In genomic region chr1:183505338-183506089, GRCh38 we compare ENCODE assay signal across 16 cellular contexts. TPM values are rescaled to one million over a fixed set of nuclear protein-coding genes. Genes with fewer than 3 reads are reported as not detected.
DNase-seq lines count a peak whose midpoint lies in the region; ATAC-seq and FAIRE-seq lines count a peak whose summit lies in the region.
"Had no signal": no experiment of that assay in that cellular context is flagged by ENCODE, and none has a peak within 500 bp of the region (broad histone marks: within the 10 kb centered on the region; RNA-seq: fewer than 3 reads in every experiment).

No MANE protein-coding gene starts in this region.

- no peaks in the 10 kb centered on the region for H3K9me3 Mint-ChIP-seq in activated CD8-positive, alpha-beta memory T cell treated with anti-CD3 and anti-CD28 coated beads, Interleukin-2, amount 10 ng/mL, durations not matched to agents 7 days and 5 days (ENCODE audit: low read depth)
- H3K9me3 Mint-ChIP-seq: IgD-negative memory B cell had no signal

- ATAC-seq in activated CD8-positive, alpha-beta memory T cell treated with anti-CD3 and anti-CD28 coated beads, Interleukin-2, amount 10 ng/mL, durations not matched to agents 7 days and 5 days = peak; percentile 23
- ATAC-seq in left colon = peak; percentile 55
- no peak for ATAC-seq in GM18861 (IDR thresholded peaks at IDR 0.05; ENCODE audit: unreplicated experiment)
- no peak for ATAC-seq in HG02763 (IDR thresholded peaks at IDR 0.05; ENCODE audit: unreplicated experiment)

- no peak for DNase-seq in activated CD8-positive, alpha-beta memory T cell treated with anti-CD3 and anti-CD28 coated beads, Interleukin-2, amount 10 ng/mL, durations not matched to agents 7 days and 5 days
- DNase-seq in activated CD8-positive, alpha-beta memory T cell treated with anti-CD3 and anti-CD28 coated beads, Interleukin-2, amount 50 U/mL, for 4 hours = no peak
- DNase-seq in left colon = no peak
- DNase-seq in activated T-cell treated with anti-CD3 and anti-CD28 coated beads for 4 hours = no peak
- DNase-seq in SW 1271 (lab: John Stamatoyannopoulos, UW) = no peak
- DNase-seq: 8988T, C1 segment of cervical spinal cord, HCEC 1CT, NCI-H1436 treated with DMSO at 0.1 percent for 48 hours, NCI-H2227 treated with DMSO at 0.1 percent for 48 hours, NCI-H526 treated with DMSO at 0.1 percent for 48 hours, PC-9 had no signal

- H3K27me3 Mint-ChIP-seq in activated CD8-positive, alpha-beta memory T cell treated with anti-CD3 and anti-CD28 coated beads, Interleukin-2, amount 10 ng/mL, durations not matched to agents 7 days and 5 days = no peaks in the 10 kb centered on the region
- H3K27me3 Mint-ChIP-seq: IgD-negative memory B cell had no signal

- CTCF ChIA-PET in activated CD8-positive, alpha-beta memory T cell treated with anti-CD3 and anti-CD28 coated beads, Interleukin-2, amount 10 ng/mL, durations not matched to agents 7 days and 5 days (lab: Charles Lee) = interaction anchor here (1.0 kb wide), 1 partner anchor 10 kb away, joined by 3 read pairs; no protein-coding TSS in a partner anchor

- H3K27ac Mint-ChIP-seq in activated CD8-positive, alpha-beta memory T cell treated with anti-CD3 and anti-CD28 coated beads, Interleukin-2, amount 10 ng/mL, durations not matched to agents 7 days and 5 days = no peak overlapping the region
- H3K27ac Mint-ChIP-seq: IgD-negative memory B cell had no signal

- H3K4me3 Mint-ChIP-seq in activated CD8-positive, alpha-beta memory T cell treated with anti-CD3 and anti-CD28 coated beads, Interleukin-2, amount 10 ng/mL, durations not matched to agents 7 days and 5 days = no peak overlapping the region
- H3K4me3 Mint-ChIP-seq: IgD-negative memory B cell had no signal

- peaks cover under 1% of the 10 kb centered on the region for H3K36me3 Mint-ChIP-seq in activated CD8-positive, alpha-beta memory T cell treated with anti-CD3 and anti-CD28 coated beads, Interleukin-2, amount 10 ng/mL, durations not matched to agents 7 days and 5 days

- H3K4me1 Mint-ChIP-seq in activated CD8-positive, alpha-beta memory T cell treated with anti-CD3 and anti-CD28 coated beads, Interleukin-2, amount 10 ng/mL, durations not matched to agents 7 days and 5 days = peaks cover 8% of the 10 kb centered on the region

- FAIRE-seq in TTC549 (lab: Jason Lieb, UNC) = peak; percentile 71

- intact Hi-C loops in left colon (cut with DNase I, micrococcal nuclease) = no loop called here

RNA-seq across cellular contexts. Expression of gene SMG7, which starts 33.2 kb away (rescaled TPM):
- total RNA-seq in activated CD8-positive, alpha-beta memory T cell treated with anti-CD3 and anti-CD28 coated beads, Interleukin-2, amount 10 ng/mL, durations not matched to agents 7 days and 5 days = 10 to 100 TPM; 80.2 to 87.8 TPM
- 10 to 100 TPM; 53.4 to 56.3 TPM for total RNA-seq in left colon

Comparison
In these comparisons a context has a peak if more than half of its experiments do, and no peak if none do; other contexts are left out.
1. ATAC-seq: peak in activated CD8-positive, alpha-beta memory T cell treated with anti-CD3 and anti-CD28 coated beads, Interleukin-2, amount 10 ng/mL, durations not matched to agents 7 days and 5 days (single experiment) and left colon (single experiment); none in GM18861 (single experiment) and HG02763 (single experiment).